ENCODE assay signal across 28 cellular contexts in the genomic region with DNA sequence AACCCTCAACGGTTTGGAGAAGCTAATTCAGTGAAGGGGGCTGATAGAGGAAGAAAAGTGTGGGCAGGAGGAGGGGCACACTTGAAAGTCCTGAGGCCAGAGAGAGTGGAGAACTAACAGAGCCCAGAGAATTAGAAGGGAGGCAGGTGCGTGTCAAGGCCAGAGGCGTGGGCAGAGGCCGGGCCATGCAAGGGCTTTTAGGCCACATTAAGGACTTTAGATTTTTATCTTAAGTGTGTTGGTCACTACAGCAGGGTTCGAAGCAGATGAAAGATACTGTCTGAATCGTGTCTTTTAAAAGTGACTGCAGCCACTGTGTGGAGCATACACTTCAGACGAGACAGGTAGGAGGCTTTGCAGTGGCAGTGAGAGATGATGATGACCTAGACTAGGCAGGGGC. TPM values are rescaled to one million over a fixed set of nuclear protein-coding genes. Genes with fewer than 3 reads are reported as not detected.
"Had no signal": no experiment of that assay in that cellular context is flagged by ENCODE, and none has a peak within 500 bp of the region (broad histone marks: within the 10 kb centered on the region; RNA-seq: fewer than 3 reads in every experiment).

No MANE protein-coding gene starts in this region.

- H3K4me3 ChIP-seq: K562, SJSA1, SK-N-MC had no signal

- ATAC-seq: HepG2, K562, Panc1, PC-3, Right ventricle myocardium inferior had no signal

- H3K4me3 Mint-ChIP-seq: IgD-negative memory B cell had no signal

- FAIRE-seq: HepG2 had no signal

- H3K4me1 Mint-ChIP-seq: IgD-negative memory B cell had no signal

- H3K9me3 ChIP-seq: SJSA1 had no signal

- DNase-seq: Kasumi-1, MM.1S, NCI-H1048, NCI-H1105, NCI-H1436 treated with DMSO at 0.1 percent for 48 hours, NCI-H1694 treated with DMSO at 0.1 percent for 48 hours, NCI-H1930, NCI-H2081, NCI-H2107, NCI-H2171, NCI-H226, NCI-H446, NCI-H510A, NCI-H524 treated with DMSO at 0.1 percent for 48 hours, NCI-H69, NCI-H774, PC-3, SIG-M5 had no signal

- H3K9me3 Mint-ChIP-seq: IgD-negative memory B cell had no signal

- H3K27me3 ChIP-seq: SJSA1 had no signal

- H3K27ac ChIP-seq: KMS-11, SJSA1, SK-N-MC had no signal

- H3K27ac Mint-ChIP-seq: IgD-negative memory B cell had no signal

- H3K36me3 Mint-ChIP-seq: IgD-negative memory B cell had no signal

- H3K4me2 ChIP-seq: KMS-11 had no signal

- H3K9ac ChIP-seq: KMS-11 had no signal

RNA-seq across cellular contexts. Expression of a gene that starts 6.7 kb away (rescaled TPM):
- total RNA-seq: HepG2, HT-29, K562, RPMI7951 had no signal
- polyA plus RNA-seq: HepG2, IgD-negative memory B cell, K562 had no signal
